In genomic region chrX:103488332-103488731, GRCh38 we compare ENCODE assay signal across 10 cellular contexts. TPM values are rescaled to one million over a fixed set of nuclear protein-coding genes. Genes with fewer than 3 reads are reported as not detected.
DNase-seq lines count a peak whose midpoint lies in the region; ATAC-seq and TF ChIP-seq lines count a peak whose summit lies in the region.
"Had no signal": no experiment of that assay in that cellular context is flagged by ENCODE, and none has a peak within 500 bp of the region (broad histone marks: within the 10 kb centered on the region; RNA-seq: fewer than 3 reads in every experiment).

No MANE protein-coding gene starts in this region.

- H3K4me3 Mint-ChIP-seq in MCF 10A (ENCODE audit: unreplicated experiment) = no peak overlapping the region
- H3K4me3 Mint-ChIP-seq: activated naive CD8-positive, alpha-beta T cell treated with anti-CD3 and anti-CD28 coated beads, Interleukin-2, amount 10 ng/mL, durations not matched to agents 7 days and 5 days had no signal

- no peaks in the 10 kb centered on the region for H3K36me3 ChIP-seq in KMS-11 (ENCODE audit: insufficient read depth)
- no peaks in the 10 kb centered on the region for H3K36me3 ChIP-seq in aorta (ENCODE audit: control insufficient read depth in 1 of 2, insufficient read depth in 2 of 2, low read length in 1 of 2)

- H3K9me3 ChIP-seq in aorta (ENCODE audit: control insufficient read depth, low read length) = no peaks in the 10 kb centered on the region

- H3K27ac ChIP-seq in KMS-11 = no peak overlapping the region
- H3K27ac ChIP-seq in aorta (ENCODE audit: low read depth in 1 of 2, low read length in 2 of 2) = no peak overlapping the region
- H3K27ac ChIP-seq: SK-N-MC had no signal

- H4K20me1 ChIP-seq in KMS-11 (ENCODE audit: insufficient read depth) = no peaks in the 10 kb centered on the region

- peak; percentile 50 for DNase-seq in DMS114 treated with DMSO at 0.1 percent for 48 hours (lab: John Stamatoyannopoulos, UW; ENCODE audit: unreplicated experiment)
- DNase-seq in MCF 10A (ENCODE audit: unreplicated experiment) = peak; percentile 41
- peak; percentile 17 to 27 for DNase-seq in lung microvascular endothelial cell (ENCODE audit: low read depth in 2 of 2)
- DNase-seq in NCI-H226 = no peak
- no peak for DNase-seq in aorta
- no peak for DNase-seq in LoVo (ENCODE audit: low spot score)
- DNase-seq: activated naive CD8-positive, alpha-beta T cell treated with anti-CD3 and anti-CD28 coated beads, Interleukin-2, amount 10 ng/mL, durations not matched to agents 7 days and 5 days had no signal

- no peaks in the 10 kb centered on the region for H3K9me3 Mint-ChIP-seq in MCF 10A (ENCODE audit: unreplicated experiment)
- H3K9me3 Mint-ChIP-seq: activated naive CD8-positive, alpha-beta T cell treated with anti-CD3 and anti-CD28 coated beads, Interleukin-2, amount 10 ng/mL, durations not matched to agents 7 days and 5 days had no signal

- H3K79me2 ChIP-seq in KMS-11 (ENCODE audit: insufficient read depth, low read depth) = no peaks in the 10 kb centered on the region

- H3K36me3 Mint-ChIP-seq in MCF 10A (ENCODE audit: insufficient read depth, unreplicated experiment) = peaks cover 7% of the 10 kb centered on the region
- H3K36me3 Mint-ChIP-seq: activated naive CD8-positive, alpha-beta T cell treated with anti-CD3 and anti-CD28 coated beads, Interleukin-2, amount 10 ng/mL, durations not matched to agents 7 days and 5 days had no signal

- H3K9ac ChIP-seq in KMS-11 = no peak overlapping the region

- no peaks in the 10 kb centered on the region for H3K4me1 Mint-ChIP-seq in MCF 10A (ENCODE audit: insufficient read depth, unreplicated experiment)
- H3K4me1 Mint-ChIP-seq: activated naive CD8-positive, alpha-beta T cell treated with anti-CD3 and anti-CD28 coated beads, Interleukin-2, amount 10 ng/mL, durations not matched to agents 7 days and 5 days had no signal

- H3K4me1 ChIP-seq in KMS-11 (ENCODE audit: low read depth, poor library complexity, severe bottlenecking) = no peaks in the 10 kb centered on the region
- H3K4me1 ChIP-seq in aorta (ENCODE audit: control insufficient read depth in 1 of 2, insufficient read depth in 2 of 2, low read length in 2 of 2) = no peaks in the 10 kb centered on the region

- peaks cover 48% of the 10 kb centered on the region for H3K27me3 Mint-ChIP-seq in MCF 10A (ENCODE audit: insufficient read depth, unreplicated experiment)

- intact Hi-C loops in MCF 10A (cut with micrococcal nuclease) = loop anchor here (2.0 kb wide), 1 partner anchor 328 kb away; no protein-coding TSS in a partner anchor
- intact Hi-C loops in aorta (cut with DNase I) = no loop called here

- H3K4me2 ChIP-seq in KMS-11 = no peak overlapping the region

- H2AFZ ChIP-seq in KMS-11 (ENCODE audit: low read depth) = no peak overlapping the region

- no peak for ATAC-seq in aorta (ENCODE audit: low FRiP score)
- no peak for ATAC-seq in GM21786 (IDR thresholded peaks at IDR 0.05; ENCODE audit: unreplicated experiment)

- 18 to 20% methylated on average over 4 of the region's 4 CpGs for WGBS in aorta, 2 donors

- no peaks in the 10 kb centered on the region for H3K27me3 ChIP-seq in KMS-11 (ENCODE audit: insufficient read depth, low read depth)
- no peaks in the 10 kb centered on the region for H3K27me3 ChIP-seq in aorta (ENCODE audit: control insufficient read depth in 1 of 2, insufficient read depth in 2 of 2, low read length in 1 of 2)

- CTCF ChIA-PET in MCF 10A (lab: Yijun Ruan, JAX) = interaction anchor here (0.6 to 1.3 kb wide), 11 partner anchors 14 to 857 kb away, joined by 3 to 7 read pairs (median 4); no protein-coding TSS in a partner anchor

- TF ChIP-seq CTCF in KMS-11 (conservative IDR thresholded peaks at IDR 0.05; ENCODE audit: low read depth, low read length) = peak; percentile 33; the same call in 1 of the 2 replicates
- TF ChIP-seq CTCF in MCF 10A (IDR thresholded peaks at IDR 0.05; ENCODE audit: unreplicated experiment) = peak; percentile 53

- POLR2A ChIA-PET in MCF 10A (lab: Yijun Ruan, JAX) = interaction anchor here (0.7 kb wide), 1 partner anchor 454 kb away, joined by 5 read pairs; no protein-coding TSS in a partner anchor

- no peak overlapping the region for H3K27ac Mint-ChIP-seq in MCF 10A (ENCODE audit: low read depth, unreplicated experiment)
- H3K27ac Mint-ChIP-seq: activated naive CD8-positive, alpha-beta T cell treated with anti-CD3 and anti-CD28 coated beads, Interleukin-2, amount 10 ng/mL, durations not matched to agents 7 days and 5 days had no signal

- no TSS peak for BruUV-seq in MCF 10A (replicated peaks; lab: Mats Ljungman, UMichigan)

- H3K4me3 ChIP-seq in KMS-11 (IDR thresholded peaks at IDR 0.05; ENCODE audit: insufficient read depth, low read depth, low read length) (no peak overlapping the region), aorta (ENCODE audit: low read length in 2 of 2) (no peak overlapping the region)
- H3K4me3 ChIP-seq: SK-N-MC had no signal

RNA-seq across cellular contexts. Expression of gene RAB40A, which starts 31.0 kb away (rescaled TPM):
- total RNA-seq in MCF 10A (2022) (0.17 TPM in 1 of 2 replicates, not detected in the other), lung microvascular endothelial cell (under 0.01 TPM in 1 of 2 replicates, not detected in the other), aorta (1 to 10 TPM; 1.3 to 1.8 TPM)
- polyA plus RNA-seq in aorta = 1 to 10 TPM in 1 of 2 donors, not detected in 1; 3.5 TPM

Comparison
In these comparisons a context has a peak if more than half of its experiments do, and no peak if none do; other contexts are left out.
1. DNase-seq: peak in DMS114 treated with DMSO at 0.1 percent for 48 hours (single experiment), MCF 10A (single experiment) and lung microvascular endothelial cell (2 of 2); none in NCI-H226 (single experiment), aorta (0 of 2) and LoVo (single experiment).